In the genomic region with DNA sequence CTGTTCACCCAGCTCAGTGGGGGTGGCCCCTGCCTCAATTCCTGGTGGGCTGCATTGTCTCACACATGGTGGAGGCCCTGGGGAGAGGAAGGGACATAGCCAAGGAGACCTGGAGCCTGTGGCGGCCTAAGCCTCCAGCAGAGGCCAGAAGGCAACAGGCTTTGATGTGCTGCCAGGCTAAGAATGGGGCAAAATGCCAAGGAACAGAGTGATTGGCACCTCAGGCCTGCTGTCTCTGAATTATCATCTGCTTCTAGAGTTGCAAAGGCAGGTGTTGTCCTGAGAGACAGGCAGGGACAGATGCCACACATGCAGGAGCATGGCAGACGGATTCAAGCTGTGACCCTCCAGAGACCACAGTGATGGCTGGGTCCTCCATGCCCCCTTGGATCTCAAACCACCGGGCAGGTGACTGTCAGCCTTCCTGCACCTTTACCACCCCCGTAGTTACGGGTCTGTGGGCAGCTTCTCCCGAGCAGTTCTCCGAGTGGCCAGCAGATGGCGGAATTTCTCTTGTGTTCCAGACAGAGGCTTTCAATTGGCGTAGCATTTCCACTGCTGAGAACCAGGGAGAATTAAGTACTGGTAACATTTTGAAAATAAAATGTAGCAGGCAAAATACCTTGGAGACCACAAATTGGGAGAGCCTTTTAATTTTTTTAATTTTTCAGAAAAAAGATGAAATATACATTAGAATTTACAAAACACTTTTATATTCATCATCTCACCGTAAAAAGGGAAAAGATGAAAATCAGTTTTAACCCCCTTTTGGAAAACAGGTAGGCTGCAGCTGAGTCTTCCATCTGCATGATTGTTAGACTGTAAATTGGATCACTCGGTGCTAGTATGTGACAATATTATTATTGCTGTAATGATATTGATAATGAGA, we compare ENCODE assay signal across 8 cellular contexts.
A peak's percentile ranks its signal among the peaks of the same experiment; 100 is the strongest.
DNase-seq lines count a peak whose midpoint lies in the region; ATAC-seq and TF ChIP-seq lines count a peak whose summit lies in the region.

No MANE protein-coding gene starts in this region.

- no peak overlapping the region for H3K4me2 ChIP-seq in Karpas-422 (ENCODE audit: low read depth, low read length, poor library complexity, severe bottlenecking)

- H3K27me3 ChIP-seq in Karpas-422 (ENCODE audit: low read length), result no peaks in the 10 kb centered on the region
- no peaks in the 10 kb centered on the region for H3K27me3 ChIP-seq in Peyer's patch
- H3K27me3 ChIP-seq in neutrophil, result no peaks in the 10 kb centered on the region

- H3K79me2 ChIP-seq in Karpas-422 (ENCODE audit: low read length), result no peaks in the 10 kb centered on the region

- ATAC-seq in GM21576 (IDR thresholded peaks at IDR 0.05; ENCODE audit: unreplicated experiment), result peak; percentile 71
- peak; percentile 79 for ATAC-seq in activated T-cell treated with anti-CD3 and anti-CD28 coated beads, Interleukin-2, amount 50 U/mL, for 72 hours (replicated peaks in 1 of 2)

- H3K27me3 Mint-ChIP-seq in activated T-cell treated with anti-CD3 and anti-CD28 coated beads, Interleukin-2, amount 50 U/mL, for 72 hours (ENCODE audit: low read depth), result peaks cover 8% of the 10 kb centered on the region

- H3K4me3 Mint-ChIP-seq in activated T-cell treated with anti-CD3 and anti-CD28 coated beads, Interleukin-2, amount 50 U/mL, for 72 hours, result no peak overlapping the region

- H2AFZ ChIP-seq in Karpas-422 (ENCODE audit: low read length), result no peak overlapping the region

- no peak overlapping the region for H3K27ac Mint-ChIP-seq in activated T-cell treated with anti-CD3 and anti-CD28 coated beads, Interleukin-2, amount 50 U/mL, for 72 hours

- H3K9me3 ChIP-seq in Karpas-422 (ENCODE audit: low read length) (no peaks in the 10 kb centered on the region), Peyer's patch (no peaks in the 10 kb centered on the region), neutrophil (no peaks in the 10 kb centered on the region)

- no peak for TF ChIP-seq POLR2A in Peyer's patch (IDR thresholded peaks at IDR 0.05)

- H3K4me1 Mint-ChIP-seq in activated T-cell treated with anti-CD3 and anti-CD28 coated beads, Interleukin-2, amount 50 U/mL, for 72 hours (ENCODE audit: low read depth), result peaks cover 8% of the 10 kb centered on the region

- no peaks in the 10 kb centered on the region for H3K4me1 ChIP-seq in Karpas-422 (ENCODE audit: low read length)
- peaks cover 0 to 4% (median 1%) of the 10 kb centered on the region in 4 donors for H3K4me1 ChIP-seq in Peyer's patch
- peaks cover 0 to 4% of the 10 kb centered on the region in 2 experiments for H3K4me1 ChIP-seq in neutrophil (ENCODE audit: control insufficient read depth in 1 of 2, insufficient read depth in 1 of 2, low read depth in 1 of 2, low read length in 1 of 2)

- H3K9ac ChIP-seq in Karpas-422 (ENCODE audit: low read length), result no peak overlapping the region

- no peaks in the 10 kb centered on the region for H3K9me2 ChIP-seq in Karpas-422 (replicated peaks; ENCODE audit: insufficient read depth, low read length)

- no peaks in the 10 kb centered on the region for H3K9me3 Mint-ChIP-seq in activated T-cell treated with anti-CD3 and anti-CD28 coated beads, Interleukin-2, amount 50 U/mL, for 72 hours

- H3K36me3 Mint-ChIP-seq in activated T-cell treated with anti-CD3 and anti-CD28 coated beads, Interleukin-2, amount 50 U/mL, for 72 hours (ENCODE audit: insufficient read depth in 2 of 2), result peaks cover 0 to 2% of the 10 kb centered on the region in 2 donors

- DNase-seq in DMS153 (lab: John Stamatoyannopoulos, UW), result peak; percentile 51
- peak; percentile 91 for DNase-seq in Karpas-422
- peak; percentile 83 to 95 (median 85) for DNase-seq in Peyer's patch
- DNase-seq in activated T-cell treated with anti-CD3 and anti-CD28 coated beads, Interleukin-2, amount 50 U/mL, for 72 hours, result peak; percentile 85 to 87
- peak; percentile 66 for DNase-seq in fibroblast of the conjunctiva (ENCODE audit: low read depth)
- peak in 48 of 49 donors; percentile 31 to 93 (median 74) for DNase-seq in substantia nigra (lab: John Stamatoyannopoulos, UW)

- no peak overlapping the region for H3K4me3 ChIP-seq in Karpas-422 (ENCODE audit: low read length)
- H3K4me3 ChIP-seq in Peyer's patch, result no peak overlapping the region
- H3K4me3 ChIP-seq in neutrophil (ENCODE audit: low read depth in 1 of 2, low read length in 1 of 2), result no peak overlapping the region

- H3K27ac ChIP-seq in Karpas-422 (ENCODE audit: low read length) (no peak overlapping the region), Peyer's patch (no peak overlapping the region), neutrophil (no peak overlapping the region), substantia nigra (ENCODE audit: low read depth, low read length, poor library complexity, severe bottlenecking) (peak overlapping the region; percentile 65)

- TF ChIP-seq CTCF in Peyer's patch (IDR thresholded peaks at IDR 0.05) (peak; percentile 88 to 92 (median 90)), neutrophil (IDR thresholded peaks at IDR 0.05) (peak; percentile 96)

- H3K36me3 ChIP-seq in Karpas-422 (ENCODE audit: insufficient read depth, low read length), result no peaks in the 10 kb centered on the region
- no peaks in the 10 kb centered on the region for H3K36me3 ChIP-seq in Peyer's patch
- no peaks in the 10 kb centered on the region for H3K36me3 ChIP-seq in neutrophil

- H4K20me1 ChIP-seq in Karpas-422 (ENCODE audit: insufficient read depth, low read depth, low read length), result no peaks in the 10 kb centered on the region
